11 cellular contexts compared by ENCODE assay signal in genomic region chr11:71120346-71120963, GRCh38.
DNase-seq lines count a peak whose midpoint lies in the region; ATAC-seq and TF ChIP-seq lines count a peak whose summit lies in the region.
"Had no signal": no experiment of that assay in that cellular context is flagged by ENCODE, and none has a peak within 500 bp of the region (broad histone marks: within the 10 kb centered on the region; RNA-seq: fewer than 3 reads in every experiment).

No MANE protein-coding gene starts in this region.

- CTCF ChIA-PET in activated CD8-positive, alpha-beta T cell treated with anti-CD3 and anti-CD28 coated beads for 36 hours (lab: Charles Lee): no interaction called here
- CTCF ChIA-PET in activated CD8-positive, alpha-beta T cell treated with anti-CD3 and anti-CD28 coated beads, Interleukin-2, amount 10 ng/mL, durations not matched to agents 7 days and 5 days (lab: Charles Lee): no interaction called here

- TF ChIP-seq CTCF in activated CD8-positive, alpha-beta T cell treated with anti-CD3 and anti-CD28 coated beads for 36 hours (IDR thresholded peaks at IDR 0.05): no peak
- TF ChIP-seq CTCF in foreskin keratinocyte (conservative IDR thresholded peaks at IDR 0.05) (peak; percentile 62), upper lobe of right lung (IDR thresholded peaks at IDR 0.05) (peak; percentile 20)

- H3K4me1 Mint-ChIP-seq in activated CD8-positive, alpha-beta T cell treated with anti-CD3 and anti-CD28 coated beads for 36 hours (ENCODE audit: low read depth): no peaks in the 10 kb centered on the region
- no peaks in the 10 kb centered on the region for H3K4me1 Mint-ChIP-seq in activated CD8-positive, alpha-beta T cell treated with anti-CD3 and anti-CD28 coated beads, Interleukin-2, amount 10 ng/mL, durations not matched to agents 7 days and 5 days (ENCODE audit: low read depth)
- H3K4me1 Mint-ChIP-seq: T-cell had no signal

- no peaks in the 10 kb centered on the region for H3K9me3 ChIP-seq in upper lobe of right lung
- H3K9me3 ChIP-seq: BLaER1 had no signal

- peaks cover 16% of the 10 kb centered on the region for H3K27me3 Mint-ChIP-seq in activated CD8-positive, alpha-beta T cell treated with anti-CD3 and anti-CD28 coated beads for 36 hours
- no peaks in the 10 kb centered on the region for H3K27me3 Mint-ChIP-seq in activated CD8-positive, alpha-beta T cell treated with anti-CD3 and anti-CD28 coated beads, Interleukin-2, amount 10 ng/mL, durations not matched to agents 7 days and 5 days (ENCODE audit: low read depth)

- no peaks in the 10 kb centered on the region for H3K36me3 Mint-ChIP-seq in activated CD8-positive, alpha-beta T cell treated with anti-CD3 and anti-CD28 coated beads for 36 hours (ENCODE audit: low read depth)
- no peaks in the 10 kb centered on the region for H3K36me3 Mint-ChIP-seq in activated CD8-positive, alpha-beta T cell treated with anti-CD3 and anti-CD28 coated beads, Interleukin-2, amount 10 ng/mL, durations not matched to agents 7 days and 5 days (ENCODE audit: low read depth)
- H3K36me3 Mint-ChIP-seq: T-cell had no signal

- H3K4me1 ChIP-seq in foreskin keratinocyte: no peaks in the 10 kb centered on the region
- no peaks in the 10 kb centered on the region for H3K4me1 ChIP-seq in upper lobe of right lung

- no peaks in the 10 kb centered on the region for H3K36me3 ChIP-seq in upper lobe of right lung
- H3K36me3 ChIP-seq: BLaER1 had no signal

- intact Hi-C loops in activated CD8-positive, alpha-beta T cell treated with anti-CD3 and anti-CD28 coated beads for 36 hours (cut with micrococcal nuclease): no loop called here
- intact Hi-C loops in upper lobe of right lung (cut with DNase I): no loop called here

- no peak overlapping the region for H3K27ac Mint-ChIP-seq in activated CD8-positive, alpha-beta T cell treated with anti-CD3 and anti-CD28 coated beads for 36 hours
- H3K27ac Mint-ChIP-seq in activated CD8-positive, alpha-beta T cell treated with anti-CD3 and anti-CD28 coated beads, Interleukin-2, amount 10 ng/mL, durations not matched to agents 7 days and 5 days: no peak overlapping the region
- H3K27ac Mint-ChIP-seq: T-cell had no signal

- no peaks in the 10 kb centered on the region for H3K9me3 Mint-ChIP-seq in activated CD8-positive, alpha-beta T cell treated with anti-CD3 and anti-CD28 coated beads for 36 hours
- no peaks in the 10 kb centered on the region for H3K9me3 Mint-ChIP-seq in activated CD8-positive, alpha-beta T cell treated with anti-CD3 and anti-CD28 coated beads, Interleukin-2, amount 10 ng/mL, durations not matched to agents 7 days and 5 days (ENCODE audit: insufficient read depth)

- DNase-seq in activated CD8-positive, alpha-beta T cell treated with anti-CD3 and anti-CD28 coated beads for 36 hours: peak; percentile 9
- DNase-seq in activated CD8-positive, alpha-beta T cell treated with anti-CD3 and anti-CD28 coated beads, Interleukin-2, amount 10 ng/mL, durations not matched to agents 7 days and 5 days: no peak
- DNase-seq in NCI-H69 (lab: John Stamatoyannopoulos, UW) (peak; percentile 54), foreskin keratinocyte (peak in 1 of 2 donors; percentile 21), upper lobe of right lung (no peak)
- DNase-seq in activated CD4-positive, alpha-beta T cell treated with anti-CD3 and anti-CD28 coated beads, Interleukin-2, amount 50 U/mL, for 4 hours: no peak
- no peak for DNase-seq in stimulated activated naive CD4-positive, alpha-beta T cell (lab: John Stamatoyannopoulos, UW)
- DNase-seq: central memory CD4-positive, alpha-beta T cell; T-cell had no signal

- no peak for ATAC-seq in activated CD8-positive, alpha-beta T cell treated with anti-CD3 and anti-CD28 coated beads for 36 hours
- ATAC-seq in activated CD8-positive, alpha-beta T cell treated with anti-CD3 and anti-CD28 coated beads, Interleukin-2, amount 10 ng/mL, durations not matched to agents 7 days and 5 days: no peak
- ATAC-seq in foreskin keratinocyte (peak; percentile 54), upper lobe of right lung (peak; percentile 83), GM18498 (IDR thresholded peaks at IDR 0.05; ENCODE audit: unreplicated experiment) (no peak)
- ATAC-seq: T-cell had no signal

- H3K4me3 ChIP-seq in upper lobe of right lung: no peak overlapping the region
- H3K4me3 ChIP-seq: BLaER1 had no signal

- H3K27ac ChIP-seq in foreskin keratinocyte (no peak overlapping the region), upper lobe of right lung (no peak overlapping the region)
- H3K27ac ChIP-seq: BLaER1 had no signal

- no peak overlapping the region for H3K4me3 Mint-ChIP-seq in activated CD8-positive, alpha-beta T cell treated with anti-CD3 and anti-CD28 coated beads for 36 hours
- no peak overlapping the region for H3K4me3 Mint-ChIP-seq in activated CD8-positive, alpha-beta T cell treated with anti-CD3 and anti-CD28 coated beads, Interleukin-2, amount 10 ng/mL, durations not matched to agents 7 days and 5 days
- H3K4me3 Mint-ChIP-seq: T-cell had no signal

- POLR2A ChIA-PET in activated CD8-positive, alpha-beta T cell treated with anti-CD3 and anti-CD28 coated beads for 36 hours (lab: Charles Lee): no interaction called here
- POLR2A ChIA-PET in activated CD8-positive, alpha-beta T cell treated with anti-CD3 and anti-CD28 coated beads, Interleukin-2, amount 10 ng/mL, durations not matched to agents 7 days and 5 days (lab: Charles Lee): no interaction called here

- H3K27me3 ChIP-seq in foreskin keratinocyte (no peaks in the 10 kb centered on the region), upper lobe of right lung (no peaks in the 10 kb centered on the region)

Comparison
In these comparisons a context has a peak if more than half of its experiments do, and no peak if none do; other contexts are left out.
1. DNase-seq: peak in activated CD8-positive, alpha-beta T cell treated with anti-CD3 and anti-CD28 coated beads for 36 hours (single experiment) and NCI-H69 (single experiment); none in activated CD8-positive, alpha-beta T cell treated with anti-CD3 and anti-CD28 coated beads, Interleukin-2, amount 10 ng/mL, durations not matched to agents 7 days and 5 days (single experiment), upper lobe of right lung (single experiment), activated CD4-positive, alpha-beta T cell treated with anti-CD3 and anti-CD28 coated beads, Interleukin-2, amount 50 U/mL, for 4 hours (0 of 2) and stimulated activated naive CD4-positive, alpha-beta T cell (0 of 6).
2. ATAC-seq: peak in foreskin keratinocyte (single experiment) and upper lobe of right lung (single experiment); none in activated CD8-positive, alpha-beta T cell treated with anti-CD3 and anti-CD28 coated beads for 36 hours (single experiment), activated CD8-positive, alpha-beta T cell treated with anti-CD3 and anti-CD28 coated beads, Interleukin-2, amount 10 ng/mL, durations not matched to agents 7 days and 5 days (single experiment) and GM18498 (single experiment).